ENCODE assay signal across 8 cellular contexts in genomic region chr7:77415474-77415821, GRCh38. TPM values are rescaled to one million over a fixed set of nuclear protein-coding genes. Genes with fewer than 3 reads are reported as not detected.
DNase-seq lines count a peak whose midpoint lies in the region; ATAC-seq lines count a peak whose summit lies in the region.

No MANE protein-coding gene starts in this region.

- peaks cover 5% of the 10 kb centered on the region for H3K4me1 ChIP-seq in effector memory CD4-positive, alpha-beta T cell (ENCODE audit: control insufficient read depth, insufficient read depth, low read length, poor library complexity, severe bottlenecking)
- peaks cover 10% of the 10 kb centered on the region for H3K4me1 ChIP-seq in muscle layer of colon (ENCODE audit: insufficient read depth, low read length)

- peak; percentile 10 for DNase-seq in stimulated activated CD4-positive, alpha-beta T cell treated with anti-CD3 and anti-CD28 coated beads, Interleukin-12 subunit alpha, Interleukin-12 subunit beta, amount 100 ng/mL, for 4 hours
- DNase-seq in stimulated activated CD4-positive, alpha-beta T cell treated with anti-CD3 and anti-CD28 coated beads, Interleukin-1b, Interleukin-23, amount 100 ng/mL, for 48 hours: no peak
- DNase-seq in T-helper 17 cell: peak in 1 of 3 donors; percentile 12
- DNase-seq in effector memory CD4-positive, alpha-beta T cell: no peak
- DNase-seq in NCI-H1436 treated with DMSO at 0.1 percent for 48 hours (lab: John Stamatoyannopoulos, UW): no peak
- no peak for DNase-seq in T1000 (lab: John Stamatoyannopoulos, UW)

- H3K9ac ChIP-seq in muscle layer of colon (ENCODE audit: low read length): peak overlapping the region; percentile 72

- H3K4me1 Mint-ChIP-seq in T-helper 17 cell: peaks cover 13% of the 10 kb centered on the region

- H3K27ac ChIP-seq in effector memory CD4-positive, alpha-beta T cell (ENCODE audit: insufficient read depth, low read length, poor library complexity, severe bottlenecking): peak overlapping the region; percentile 48
- peak overlapping the region; percentile 89 for H3K27ac ChIP-seq in muscle layer of colon (ENCODE audit: low read depth, low read length)

- peak overlapping the region; percentile 88 for H3K4me3 ChIP-seq in effector memory CD4-positive, alpha-beta T cell (ENCODE audit: insufficient read depth, low read depth, low read length, poor library complexity, severe bottlenecking)
- H3K4me3 ChIP-seq in muscle layer of colon (ENCODE audit: low read depth in 1 of 2, low read length in 2 of 2): peak overlapping the region; percentile 69 to 72

- H3K36me3 Mint-ChIP-seq in T-helper 17 cell (ENCODE audit: low read depth): no peaks in the 10 kb centered on the region

- H3K9me3 ChIP-seq in T-helper 17 cell (ENCODE audit: control insufficient read depth, low read length, poor library complexity, severe bottlenecking) (no peaks in the 10 kb centered on the region), muscle layer of colon (ENCODE audit: low read length) (no peaks in the 10 kb centered on the region)
- no peaks in the 10 kb centered on the region for H3K9me3 ChIP-seq in effector memory CD4-positive, alpha-beta T cell (ENCODE audit: control insufficient read depth, low read length)

- ATAC-seq in HG02938 (IDR thresholded peaks at IDR 0.05; ENCODE audit: unreplicated experiment) (peak; percentile 28), T-helper 17 cell (peak; percentile 56)

- H3K27me3 Mint-ChIP-seq in T-helper 17 cell: no peaks in the 10 kb centered on the region

- no peaks in the 10 kb centered on the region for H3K36me3 ChIP-seq in effector memory CD4-positive, alpha-beta T cell (ENCODE audit: control insufficient read depth, insufficient read depth, low read length)
- H3K36me3 ChIP-seq in muscle layer of colon (ENCODE audit: insufficient read depth, low read length): no peaks in the 10 kb centered on the region

- H3K27ac Mint-ChIP-seq in T-helper 17 cell: no peak overlapping the region

- H3K4me3 Mint-ChIP-seq in T-helper 17 cell: peak overlapping the region; percentile 80

- H3K27me3 ChIP-seq in effector memory CD4-positive, alpha-beta T cell (replicated peaks; ENCODE audit: control insufficient read depth, insufficient read depth, low read length, poor library complexity, severe bottlenecking): no peaks in the 10 kb centered on the region
- no peaks in the 10 kb centered on the region for H3K27me3 ChIP-seq in muscle layer of colon (ENCODE audit: control insufficient read depth in 1 of 2, insufficient read depth in 2 of 2, low read length in 2 of 2)

RNA-seq across cellular contexts. Expression of gene GSAP, which starts 0.7 kb away (rescaled TPM):
- total RNA-seq in T-helper 17 cell: 10 to 100 TPM; 22.0 to 28.9 TPM
